ENCODE assay signal across 6 cellular contexts in the genomic region with DNA sequence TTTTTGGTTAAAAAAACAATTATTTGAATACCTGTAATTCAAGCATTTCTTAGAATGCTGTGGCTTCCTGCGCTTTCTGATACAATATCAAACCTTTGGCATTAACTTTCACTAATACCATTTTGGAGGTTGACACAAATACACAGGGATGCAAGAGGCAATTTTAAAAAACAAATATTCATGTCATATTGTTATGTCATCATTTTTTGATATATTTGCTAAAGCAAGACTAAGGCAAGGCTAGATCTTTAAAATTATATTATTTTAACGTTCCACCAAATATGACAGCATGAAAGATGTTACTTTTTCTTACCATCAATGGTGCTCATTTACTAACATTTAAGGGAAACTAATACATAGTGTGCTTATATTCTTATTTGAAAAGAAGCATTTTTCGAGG.
"Had no signal": no experiment of that assay in that cellular context is flagged by ENCODE, and none has a peak within 500 bp of the region (broad histone marks: within the 10 kb centered on the region; RNA-seq: fewer than 3 reads in every experiment).

No MANE protein-coding gene starts in this region.

- ATAC-seq: GM12878 had no signal

- DNase-seq: GDM1, GF-D8 had no signal

- FAIRE-seq: G401.6, GM12892, GM18507 had no signal

- H3K4me3 ChIP-seq: GM12878 had no signal
